In the genomic region with DNA sequence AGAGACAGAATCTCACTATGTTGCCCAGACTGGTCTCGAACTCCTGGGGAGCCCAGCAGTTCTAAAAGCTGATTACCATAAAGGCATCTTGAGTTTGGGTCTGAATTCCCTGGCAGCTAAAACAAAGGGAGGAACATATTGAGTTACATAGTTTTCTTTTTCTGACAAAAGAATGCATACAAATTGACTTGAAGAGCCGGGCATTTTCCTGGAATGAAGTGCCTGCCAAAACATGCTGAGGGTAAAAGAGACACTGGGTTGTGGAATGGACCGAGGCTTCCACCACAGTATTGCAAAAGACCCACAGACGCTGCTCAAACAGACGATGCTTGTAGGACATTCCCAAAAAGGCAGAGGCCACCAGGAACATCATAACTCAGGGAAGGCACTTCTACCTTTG, we compare ENCODE assay signal across 19 cellular contexts. TPM values are rescaled to one million over a fixed set of nuclear protein-coding genes. Genes with fewer than 3 reads are reported as not detected.
DNase-seq lines count a peak whose midpoint lies in the region; ATAC-seq and TF ChIP-seq lines count a peak whose summit lies in the region.
"Had no signal": no experiment of that assay in that cellular context is flagged by ENCODE, and none has a peak within 500 bp of the region (broad histone marks: within the 10 kb centered on the region; RNA-seq: fewer than 3 reads in every experiment).

No MANE protein-coding gene starts in this region.

- H3K27me3 ChIP-seq in RWPE2 (ENCODE audit: insufficient read depth, poor library complexity, severe bottlenecking) (no peaks in the 10 kb centered on the region), osteoblast (ENCODE audit: insufficient read depth, low read length) (no peaks in the 10 kb centered on the region), vagina (no peaks in the 10 kb centered on the region)
- H3K27me3 ChIP-seq: neutrophil had no signal

- no peaks in the 10 kb centered on the region for H3K9me3 ChIP-seq in RWPE2 (ENCODE audit: severe bottlenecking)
- H3K9me3 ChIP-seq in osteoblast (ENCODE audit: low read depth, low read length): no peaks in the 10 kb centered on the region
- no peaks in the 10 kb centered on the region for H3K9me3 ChIP-seq in vagina
- H3K9me3 ChIP-seq: neutrophil had no signal

- peak; percentile 94 for DNase-seq in AG10803 (ENCODE audit: low read depth)
- DNase-seq in RWPE2 (ENCODE audit: low spot score): no peak
- DNase-seq in fibroblast of pulmonary artery (ENCODE audit: low read depth): peak; percentile 59
- peak; percentile 83 for DNase-seq in osteoblast (ENCODE audit: insufficient read length, low spot score, missing footprints)
- DNase-seq in posterior cingulate gyrus: no peak
- DNase-seq in mucosa of gallbladder (ENCODE audit: low spot score): no peak
- DNase-seq in cerebellum (ENCODE audit: low spot score): no peak
- no peak for DNase-seq in vagina (ENCODE audit: extremely low spot score in 2 of 2)
- DNase-seq: activated CD4-positive, alpha-beta T cell treated with anti-CD3 and anti-CD28 coated beads, Interleukin-2, amount 10 ng/mL, durations not matched to agents 24 days and 14 days; amygdala; CD4-positive, alpha-beta T cell; GDM1; glutamatergic neuron; kidney glomerular epithelial cell; NCI-H146; NCI-H526; stimulated activated CD4-positive, alpha-beta T cell treated with anti-CD3 and anti-CD28 coated beads, Interleukin-15, amount 100 ng/mL, for 24 hours had no signal

- no peaks in the 10 kb centered on the region for H3K79me2 ChIP-seq in osteoblast (ENCODE audit: insufficient read depth, low read length)

- H3K36me3 ChIP-seq in RWPE2 (ENCODE audit: low read depth) (no peaks in the 10 kb centered on the region), osteoblast (ENCODE audit: insufficient read depth, low read length) (no peaks in the 10 kb centered on the region), vagina (no peaks in the 10 kb centered on the region)
- H3K36me3 ChIP-seq: neutrophil had no signal

- peak overlapping the region; percentile 84 for H2AFZ ChIP-seq in osteoblast (ENCODE audit: low read length)

- no peak overlapping the region for H3K27ac ChIP-seq in RWPE2 (ENCODE audit: poor library complexity, severe bottlenecking)
- H3K27ac ChIP-seq in osteoblast (ENCODE audit: low read depth, low read length): peak overlapping the region; percentile 57
- H3K27ac ChIP-seq in vagina: no peak overlapping the region
- H3K27ac ChIP-seq: neutrophil had no signal

- no peaks in the 10 kb centered on the region for H4K20me1 ChIP-seq in osteoblast (ENCODE audit: insufficient read depth, low read length)

- no peak for TF ChIP-seq POLR2A in vagina (IDR thresholded peaks at IDR 0.05)

- TF ChIP-seq CTCF in AG10803 (conservative IDR thresholded peaks at IDR 0.05; ENCODE audit: low read length) (no peak), RWPE2 (IDR thresholded peaks at IDR 0.05; ENCODE audit: poor library complexity, severe bottlenecking) (no peak), fibroblast of pulmonary artery (IDR thresholded peaks at IDR 0.05; ENCODE audit: low read length, missing control alignments) (no peak), osteoblast (IDR thresholded peaks at IDR 0.05; ENCODE audit: extremely low read depth, low read depth, low read length) (no peak), vagina (IDR thresholded peaks at IDR 0.05) (no peak)

- H3K4me2 ChIP-seq in osteoblast (ENCODE audit: insufficient read depth, low read length): peak overlapping the region; percentile 39

- H3K4me3 ChIP-seq in AG10803 (ENCODE audit: low read length) (no peak overlapping the region), RWPE2 (ENCODE audit: severe bottlenecking) (no peak overlapping the region), fibroblast of pulmonary artery (replicated peaks; ENCODE audit: low read depth, low read length) (no peak overlapping the region), osteoblast (ENCODE audit: insufficient read depth, low read length) (no peak overlapping the region), vagina (no peak overlapping the region)
- H3K4me3 ChIP-seq: K562 had no signal

- peaks cover 7% of the 10 kb centered on the region for H3K4me1 ChIP-seq in RWPE2 (ENCODE audit: insufficient read depth, poor library complexity, severe bottlenecking)
- peaks cover 28% of the 10 kb centered on the region for H3K4me1 ChIP-seq in osteoblast (ENCODE audit: insufficient read depth, low read length)
- peaks cover 26% of the 10 kb centered on the region for H3K4me1 ChIP-seq in vagina

- 0 out of 3 replicates have a peak, but pooled peaks have one; percentile 7 for ATAC-seq in RWPE2 (ENCODE audit: low read depth)

- intact Hi-C loops in posterior cingulate gyrus (cut with DNase I) (no loop called here), vagina (cut with DNase I) (no loop called here)

RNA-seq across cellular contexts. Expression of a gene that starts 35.1 kb away (rescaled TPM):
- total RNA-seq in osteoblast: 55.1 and 59.7 TPM in 2 replicates
- total RNA-seq in mucosa of gallbladder: 42.2 TPM
- 54.4 TPM for total RNA-seq in cerebellum
- total RNA-seq in vagina: 49.4 TPM

Comparison
In these comparisons a context has a peak if more than half of its experiments do, and no peak if none do; other contexts are left out.
1. DNase-seq: peak in AG10803 (single experiment), fibroblast of pulmonary artery (single experiment) and osteoblast (single experiment); none in RWPE2 (single experiment), posterior cingulate gyrus (0 of 10), mucosa of gallbladder (single experiment), cerebellum (single experiment) and vagina (0 of 2).